ENCODE assay signal across 10 cellular contexts in genomic region chrX:102154900-102155805, GRCh38. TPM values are rescaled to one million over a fixed set of nuclear protein-coding genes. Genes with fewer than 3 reads are reported as not detected.
DNase-seq lines count a peak whose midpoint lies in the region; ATAC-seq and TF ChIP-seq lines count a peak whose summit lies in the region.
"Had no signal": no experiment of that assay in that cellular context is flagged by ENCODE, and none has a peak within 500 bp of the region (broad histone marks: within the 10 kb centered on the region; RNA-seq: fewer than 3 reads in every experiment).

No MANE protein-coding gene starts in this region.

- no peak overlapping the region for H2AFZ ChIP-seq in SK-N-SH (ENCODE audit: low read depth)

- TF ChIP-seq CTCF in SK-N-SH (IDR thresholded peaks at IDR 0.05) = no peak

- DNase-seq in SK-N-SH = peak; percentile 9
- peak; percentile 47 to 51 for DNase-seq in activated T-cell treated with anti-CD3 and anti-CD28 coated beads, Interleukin-2, amount 50 U/mL, for 48 hours
- peak; percentile 23 for DNase-seq in left cardiac atrium
- no peak for DNase-seq in sciatic nerve (ENCODE audit: low spot score)
- DNase-seq in ACHN = no peak
- DNase-seq in midbrain (lab: John Stamatoyannopoulos, UW) = no peak

- H3K4me1 ChIP-seq in SK-N-SH (ENCODE audit: control insufficient read depth in 1 of 2, insufficient read depth in 2 of 2, low read depth in 1 of 2, low read length in 1 of 2) = no peaks in the 10 kb centered on the region
- no peaks in the 10 kb centered on the region; the same call in 1 of the 2 replicates for H3K4me1 ChIP-seq in HUES6 (ENCODE audit: control insufficient read depth, insufficient read depth, low read length)
- H3K4me1 ChIP-seq: BLaER1 treated with 17β-estradiol and CSF1 and Interleukin-3, amounts not matched to agents 10 nM and 100 nM had no signal

- CTCF ChIA-PET in SK-N-SH (lab: Yijun Ruan, JAX) = interaction anchor here (2.0 kb wide), 1 partner anchor 10 kb away, joined by 7 read pairs; no protein-coding TSS in a partner anchor

- no peaks in the 10 kb centered on the region for H3K36me3 ChIP-seq in SK-N-SH (replicated peaks in 1 of 2; ENCODE audit: control insufficient read depth in 1 of 2, insufficient read depth in 2 of 2, low read length in 1 of 2)
- H3K36me3 ChIP-seq in HUES6 (ENCODE audit: control insufficient read depth, insufficient read depth, low read length) = no peaks in the 10 kb centered on the region
- H3K36me3 ChIP-seq: BLaER1 treated with 17β-estradiol and CSF1 and Interleukin-3, amounts not matched to agents 10 nM and 100 nM had no signal

- no peak for TF ChIP-seq RAD21 in SK-N-SH (IDR thresholded peaks at IDR 0.05; ENCODE audit: low read length)

- H3K9me3 ChIP-seq in SK-N-SH = no peaks in the 10 kb centered on the region
- peaks cover 5% of the 10 kb centered on the region; the same call in 1 of the 2 replicates for H3K9me3 ChIP-seq in HUES6 (ENCODE audit: control insufficient read depth, insufficient read depth, low read depth, low read length)

- TF ChIP-seq EP300 in SK-N-SH (IDR thresholded peaks at IDR 0.05; ENCODE audit: borderline replicate concordance in 1 of 2, low read depth in 1 of 2, low read length in 1 of 2) = no peak

- no peak overlapping the region for H3K4me2 ChIP-seq in SK-N-SH
- H3K4me2 ChIP-seq: BLaER1 treated with 17β-estradiol and CSF1 and Interleukin-3, amounts not matched to agents 10 nM and 100 nM had no signal

- no peaks in the 10 kb centered on the region for H3F3A ChIP-seq in SK-N-SH (replicated peaks; ENCODE audit: insufficient read depth)

- intact Hi-C loops in left cardiac atrium (cut with DNase I) (no loop called here), sciatic nerve (cut with DNase I) (no loop called here)

- no peak; the same call in 2 of the 3 replicates for ATAC-seq in SK-N-SH treated with all-trans-retinoic acid at 6 μM for 48 hours
- peak; percentile 51 to 70 for ATAC-seq in left cardiac atrium
- ATAC-seq in sciatic nerve = peak; percentile 34

- WGBS in SK-N-SH (ENCODE audit: low lambda C conversion rate) = 29% methylated on average over 32 of the region's 32 CpGs

- POLR2A ChIA-PET in SK-N-SH (lab: Yijun Ruan, JAX) = no interaction called here

- H3K79me2 ChIP-seq in SK-N-SH (ENCODE audit: insufficient read depth) = no peaks in the 10 kb centered on the region

- in situ Hi-C loops in ACHN (cut with HindIII; ENCODE audit: low pct_ligation_motif_present, low pct_unique_long_range_greater_than_20kb, low sequenced_read_pairs) = no loop called here

- H3K9ac ChIP-seq in SK-N-SH = no peak overlapping the region
- peak overlapping the region; percentile 65 for H3K9ac ChIP-seq in HUES6 (ENCODE audit: low read length)
- H3K9ac ChIP-seq: BLaER1 treated with 17β-estradiol and CSF1 and Interleukin-3, amounts not matched to agents 10 nM and 100 nM had no signal

- peaks cover 13% of the 10 kb centered on the region; the same call in 1 of the 2 replicates for H3K27me3 ChIP-seq in SK-N-SH (ENCODE audit: insufficient read depth)
- H3K27me3 ChIP-seq in HUES6 (ENCODE audit: control insufficient read depth, insufficient read depth, low read length) = peaks cover 11% of the 10 kb centered on the region
- H3K27me3 ChIP-seq: BLaER1 treated with 17β-estradiol and CSF1 and Interleukin-3, amounts not matched to agents 10 nM and 100 nM had no signal

- no peaks in the 10 kb centered on the region for H3K9me2 ChIP-seq in SK-N-SH

- no peak overlapping the region for H3K27ac ChIP-seq in SK-N-SH (ENCODE audit: low read depth in 2 of 2, low read length in 1 of 2)
- no peak overlapping the region for H3K27ac ChIP-seq in HUES6 (ENCODE audit: low read depth, low read length)
- H3K27ac ChIP-seq: BLaER1 treated with 17β-estradiol and CSF1 and Interleukin-3, amounts not matched to agents 10 nM and 100 nM had no signal

- H3K4me3 ChIP-seq in SK-N-SH (ENCODE audit: low read depth in 2 of 2, low read length in 1 of 2) (peak overlapping the region; percentile 32 to 39; a peak in 3 of 4 replicates), HUES6 (ENCODE audit: low read depth, low read length) (peak overlapping the region; percentile 85)
- H3K4me3 ChIP-seq: BLaER1 treated with 17β-estradiol and CSF1 and Interleukin-3, amounts not matched to agents 10 nM and 100 nM had no signal

- no peaks in the 10 kb centered on the region for H4K20me1 ChIP-seq in SK-N-SH (ENCODE audit: insufficient read depth)
- H4K20me1 ChIP-seq: BLaER1 treated with 17β-estradiol and CSF1 and Interleukin-3, amounts not matched to agents 10 nM and 100 nM had no signal

TF ChIP-seq in SK-N-SH, 30 proteins besides CTCF, POLR2A, EP300 and RAD21 (continues in another document):
- no peak for TF ChIP-seq ELF1 (IDR thresholded peaks at IDR 0.05)
- no peak for TF ChIP-seq TCF12 (IDR thresholded peaks at IDR 0.05)
- no peak for TF ChIP-seq USF2 (IDR thresholded peaks at IDR 0.05; ENCODE audit: borderline replicate concordance, low read depth, low read length)
- no peak for TF ChIP-seq NFIC (IDR thresholded peaks at IDR 0.05; ENCODE audit: borderline replicate concordance)
- TF ChIP-seq FOXM1 (IDR thresholded peaks at IDR 0.05; ENCODE audit: low read depth) = no peak
- no peak for TF ChIP-seq MXI1 (IDR thresholded peaks at IDR 0.05; ENCODE audit: low read depth, low read length)
- TF ChIP-seq RFX5 (IDR thresholded peaks at IDR 0.05; ENCODE audit: low read length) = no peak
- TF ChIP-seq TEAD4 (IDR thresholded peaks at IDR 0.05; ENCODE audit: borderline replicate concordance, insufficient read depth) = no peak
- TF ChIP-seq FOXJ3 (CRISPR knock-in tag; IDR thresholded peaks at IDR 0.05) = no peak
- no peak for TF ChIP-seq JUND (IDR thresholded peaks at IDR 0.05)
- TF ChIP-seq TAF1 (IDR thresholded peaks at IDR 0.05; ENCODE audit: borderline replicate concordance, low read depth, low read length) = no peak
- TF ChIP-seq GATA2 (CRISPR knock-in tag; IDR thresholded peaks at IDR 0.05) = no peak

TF ChIP-seq in SK-N-SH treated with all-trans-retinoic acid at 6 μM for 48 hours, 23 proteins besides CTCF, POLR2A, EP300 and RAD21:
- TF ChIP-seq RARB (CRISPR knock-in tag; IDR thresholded peaks at IDR 0.05) (no peak), CREB5 (CRISPR knock-in tag; IDR thresholded peaks at IDR 0.05; ENCODE audit: low read depth) (no peak), TCF4 (CRISPR knock-in tag; IDR thresholded peaks at IDR 0.05; ENCODE audit: borderline replicate concordance) (no peak)
TF ChIP-seq in SK-N-SH treated with all-trans-retinoic acid at 6 μM for 48 hours: peak in this region for 0.

RNA-seq across cellular contexts. Expression of gene BEX5, which starts 0.6 kb away (rescaled TPM):
- 0.10 and 0.12 TPM in 2 replicates for polyA plus RNA-seq in SK-N-SH (2012; rRNA removed)
- 0.21 and 0.27 TPM in 2 replicates for polyA plus RNA-seq in SK-N-SH (2012; cell fraction: cytosol; rRNA removed)
- polyA plus RNA-seq in SK-N-SH (2012; cell fraction: nucleus; rRNA removed) = not detected in 2 replicates
- total RNA-seq in left cardiac atrium = 1 to 10 TPM; 1.4 to 4.3 TPM
- 1.0 TPM for total RNA-seq in sciatic nerve

RNA-seq across cellular contexts. Expression of gene TCEAL6, which starts 12.9 kb away (rescaled TPM):
- not detected in 2 replicates for polyA plus RNA-seq in SK-N-SH (2012; rRNA removed)
- polyA plus RNA-seq in SK-N-SH (2012; cell fraction: cytosol; rRNA removed) = not detected in 2 replicates
- not detected in 2 replicates for polyA plus RNA-seq in SK-N-SH (2012; cell fraction: nucleus; rRNA removed)
- total RNA-seq in left cardiac atrium (under 1 TPM in 1 of 2 donors, not detected in 1; 0.31 TPM), sciatic nerve (not detected)
- total RNA-seq: activated CD8-positive, alpha-beta memory T cell treated with anti-CD3 and anti-CD28 coated beads for 36 hours had no signal

RNA-seq across cellular contexts. Expression of gene TCEAL2, which starts 29.7 kb away (rescaled TPM):
- 0.12 and 0.23 TPM in 2 replicates for polyA plus RNA-seq in SK-N-SH (2012; rRNA removed)
- 0.21 and 0.22 TPM in 2 replicates for polyA plus RNA-seq in SK-N-SH (2012; cell fraction: cytosol; rRNA removed)
- polyA plus RNA-seq in SK-N-SH (2012; cell fraction: nucleus; rRNA removed) = not detected in 2 replicates
- 10 to 100 TPM in 1 of 2 donors, 1 to 10 TPM in 1; 2.7 to 14.5 TPM for total RNA-seq in left cardiac atrium
- 6.2 TPM for total RNA-seq in sciatic nerve
- total RNA-seq: activated CD8-positive, alpha-beta memory T cell treated with anti-CD3 and anti-CD28 coated beads for 36 hours had no signal

RNA-seq across cellular contexts. Expression of gene TCP11X1, which starts 59.9 kb away (rescaled TPM):
- not detected in 2 replicates for polyA plus RNA-seq in SK-N-SH (2012; rRNA removed)
- polyA plus RNA-seq in SK-N-SH (2012; cell fraction: cytosol; rRNA removed) = not detected in 2 replicates
- polyA plus RNA-seq in SK-N-SH (2012; cell fraction: nucleus; rRNA removed) = not detected in 2 replicates
- total RNA-seq in left cardiac atrium (not detected), sciatic nerve (not detected)
- total RNA-seq: activated CD8-positive, alpha-beta memory T cell treated with anti-CD3 and anti-CD28 coated beads for 36 hours had no signal

Comparison
In these comparisons a context has a peak if more than half of its experiments do, and no peak if none do; other contexts are left out.
1. DNase-seq: peak in SK-N-SH (single experiment), activated T-cell treated with anti-CD3 and anti-CD28 coated beads, Interleukin-2, amount 50 U/mL, for 48 hours (2 of 2) and left cardiac atrium (single experiment); none in sciatic nerve (single experiment), ACHN (single experiment) and midbrain (single experiment).